9 cellular contexts compared by ENCODE assay signal in the genomic region with DNA sequence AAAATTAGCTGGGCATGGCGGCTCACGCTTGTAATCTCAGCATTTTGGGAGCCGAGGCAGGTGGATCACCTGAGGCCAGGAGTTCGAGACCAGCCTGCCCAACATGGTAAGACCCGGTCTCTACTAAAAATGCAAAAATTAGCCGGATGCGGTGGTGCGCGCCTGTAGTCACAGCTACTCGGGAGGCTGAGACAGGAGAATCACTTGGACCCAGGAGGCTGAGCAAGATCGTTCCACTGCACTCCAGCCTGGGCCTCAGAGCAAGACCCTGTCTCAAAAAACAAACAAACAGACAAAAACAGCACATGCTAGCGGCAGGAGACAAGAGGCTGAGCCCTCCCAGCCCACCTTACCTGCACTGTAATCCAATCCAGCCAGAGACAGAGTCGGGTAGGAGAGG. TPM values are rescaled to one million over a fixed set of nuclear protein-coding genes. Genes with fewer than 3 reads are reported as not detected.
A peak's percentile ranks its signal among the peaks of the same experiment; 100 is the strongest.
DNase-seq lines count a peak whose midpoint lies in the region; ATAC-seq, FAIRE-seq and TF ChIP-seq lines count a peak whose summit lies in the region.
"Had no signal": no experiment of that assay in that cellular context is flagged by ENCODE, and none has a peak within 500 bp of the region (broad histone marks: within the 10 kb centered on the region; RNA-seq: fewer than 3 reads in every experiment).

No MANE protein-coding gene starts in this region.

- 0 out of 2 replicates have a peak overlapping the region, but pooled peaks have one; percentile 24 for H2BK5ac ChIP-seq in H1 (ENCODE audit: low read depth, low read length)
- H2BK5ac ChIP-seq in neuronal stem cell (ENCODE audit: low read length) = no peak overlapping the region

- H2AK5ac ChIP-seq in H1 (ENCODE audit: low read depth, low read length) = no peak overlapping the region
- H2AK5ac ChIP-seq in neuronal stem cell (ENCODE audit: low read depth, low read length) = no peak overlapping the region

- H4K5ac ChIP-seq in H1 (ENCODE audit: insufficient read length, low read depth, low read length) = no peak overlapping the region

- peaks cover 14% of the 10 kb centered on the region; the same call in 1 of the 2 replicates for H3K4me1 ChIP-seq in Caco-2
- H3K4me1 ChIP-seq in NT2/D1 (ENCODE audit: insufficient read depth, insufficient read length) = peaks cover 8% of the 10 kb centered on the region
- H3K4me1 ChIP-seq in H1 (replicated peaks in 1 of 4; ENCODE audit: control insufficient read depth in 3 of 4, insufficient read depth in 4 of 4, low read length in 3 of 4) = peaks cover 0 to 9% (median 5%) of the 10 kb centered on the region in 4 experiments; a peak in 6 of 7 replicates
- peaks cover 0 to 8% of the 10 kb centered on the region in 2 donors for H3K4me1 ChIP-seq in neuronal stem cell (ENCODE audit: control insufficient read depth in 2 of 2, insufficient read depth in 1 of 2, low read depth in 1 of 2, low read length in 2 of 2)
- peaks cover 12% of the 10 kb centered on the region for H3K4me1 ChIP-seq in testis

- no TSS peak for BruUV-seq in Caco-2 (replicated peaks; lab: Mats Ljungman, UMichigan)

- H3K79me1 ChIP-seq in H1 (ENCODE audit: low read depth, low read length) (peaks cover 27% of the 10 kb centered on the region), neuronal stem cell (ENCODE audit: low read depth, low read length) (peaks cover 10% of the 10 kb centered on the region)

- ATAC-seq in HG02678 (IDR thresholded peaks at IDR 0.05; ENCODE audit: unreplicated experiment) = no peak

- H2BK120ac ChIP-seq in H1 (replicated peaks; ENCODE audit: low read depth, low read length) (no peak overlapping the region), neuronal stem cell (ENCODE audit: low read depth, low read length) (no peak overlapping the region)

- POLR2A ChIA-PET in Caco-2 (lab: Charles Lee) = interaction anchor here (1.4 kb wide), 2 partner anchors 98 to 416 kb away, joined by 3 to 5 read pairs; a partner anchor contains a TSS
- POLR2A ChIA-PET in H1 (lab: Charles Lee; ENCODE audit: partially characterized antibody) = interaction anchor here (0.9 to 2.4 kb wide), 5 partner anchors 7 to 44 kb away, joined by 3 to 22 read pairs (median 4); a partner anchor contains a TSS

- FAIRE-seq in H1 (lab: Jason Lieb, UNC) = no peak

- H3K4me3 ChIP-seq in Caco-2 (ENCODE audit: low read depth, low read length) (peak overlapping the region; percentile 69), NT2/D1 (ENCODE audit: insufficient read length, low read depth) (peak overlapping the region; percentile 92), H1 (ENCODE audit: extremely low read depth in 1 of 4, insufficient read depth in 2 of 4, low read depth in 3 of 4, low read length in 4 of 4) (peak overlapping the region; percentile 53 to 82 (median 73); a peak in 7 of 8 replicates), neuronal stem cell (ENCODE audit: low read length in 2 of 2) (peak overlapping the region; percentile 65 to 77), testis (peak overlapping the region in 1 of 2 donors; percentile 86)

- H3K9me3 Mint-ChIP-seq in Caco-2 (ENCODE audit: unreplicated experiment) = no peaks in the 10 kb centered on the region

- H3K27ac ChIP-seq in H1 (ENCODE audit: low read depth, low read length) (no peak overlapping the region), neuronal stem cell (replicated peaks; ENCODE audit: low read length) (no peak overlapping the region), testis (no peak overlapping the region)

- no peak overlapping the region for H3K27ac Mint-ChIP-seq in Caco-2 (ENCODE audit: unreplicated experiment)

- TF ChIP-seq POLR2A in H1 (IDR thresholded peaks at IDR 0.05; ENCODE audit: control extremely low read depth in 1 of 2, low read depth in 2 of 2, low read length in 2 of 2) (no peak), testis (IDR thresholded peaks at IDR 0.05) (no peak)

- H3K79me2 ChIP-seq in H1 (ENCODE audit: control insufficient read depth in 1 of 2, insufficient read depth in 2 of 2, low read length in 2 of 2) = peaks cover 8 to 42% of the 10 kb centered on the region in 2 experiments; a peak in 3 of 4 replicates

- H3K23me2 ChIP-seq in H1 (ENCODE audit: low read depth, low read length) = peaks cover 8% of the 10 kb centered on the region

- H3K27me3 ChIP-seq in Caco-2 (replicated peaks; ENCODE audit: control insufficient read depth, insufficient read depth, low read length) = no peaks in the 10 kb centered on the region
- no peaks in the 10 kb centered on the region for H3K27me3 ChIP-seq in NT2/D1 (ENCODE audit: insufficient read depth, insufficient read length)
- no peaks in the 10 kb centered on the region for H3K27me3 ChIP-seq in H1 (replicated peaks in 1 of 4; ENCODE audit: control insufficient read depth in 3 of 4, extremely low read depth in 1 of 4, insufficient read depth in 3 of 4, low read length in 3 of 4)
- H3K27me3 ChIP-seq in neuronal stem cell (ENCODE audit: control insufficient read depth in 3 of 3, insufficient read depth in 3 of 3, low read depth in 1 of 3, low read length in 3 of 3) = no peaks in the 10 kb centered on the region
- H3K27me3 ChIP-seq in testis = no peaks in the 10 kb centered on the region

- intact Hi-C loops in Caco-2 (cut with micrococcal nuclease; ENCODE audit: unreplicated experiment) = no loop called here
- intact Hi-C loops in testis (cut with DNase I; ENCODE audit: low total_unique reads) = no loop called here

- no peak for TF ChIP-seq EP300 in H1 (IDR thresholded peaks at IDR 0.05; ENCODE audit: borderline replicate concordance in 1 of 2, low read depth in 2 of 2, low read length in 2 of 2)

- H2BK20ac ChIP-seq in H1 (ENCODE audit: low read length) = no peak overlapping the region

- no peak overlapping the region for H2BK15ac ChIP-seq in H1 (ENCODE audit: low read length)
- no peak overlapping the region for H2BK15ac ChIP-seq in neuronal stem cell (ENCODE audit: low read length)

- no peaks in the 10 kb centered on the region for H3K27me3 Mint-ChIP-seq in Caco-2 (ENCODE audit: insufficient read depth, unreplicated experiment)

- H3K36me3 ChIP-seq in Caco-2 (ENCODE audit: control insufficient read depth, insufficient read depth, low read length) = no peaks in the 10 kb centered on the region
- peaks cover 29% of the 10 kb centered on the region for H3K36me3 ChIP-seq in NT2/D1 (ENCODE audit: insufficient read depth, insufficient read length, low read length)
- H3K36me3 ChIP-seq in H1 (ENCODE audit: control insufficient read depth in 2 of 4, insufficient read depth in 4 of 4, low read length in 3 of 4) = peaks cover 0 to under 1% (median 0%) of the 10 kb centered on the region in 4 experiments; a peak in 2 of 8 replicates
- H3K36me3 ChIP-seq in neuronal stem cell (replicated peaks in 1 of 2; ENCODE audit: control insufficient read depth in 2 of 2, insufficient read depth in 2 of 2, low read length in 2 of 2) = peaks cover under 1 to 17% of the 10 kb centered on the region in 2 donors
- no peaks in the 10 kb centered on the region for H3K36me3 ChIP-seq in testis (ENCODE audit: low read depth, missing control alignments)

- peak overlapping the region; percentile 86 for H3K4me3 Mint-ChIP-seq in Caco-2 (ENCODE audit: unreplicated experiment)

- peaks cover 7 to 17% of the 10 kb centered on the region in 2 experiments for H4K20me1 ChIP-seq in H1 (replicated peaks in 1 of 2; ENCODE audit: control insufficient read depth in 1 of 2, insufficient read depth in 2 of 2, low read length in 2 of 2)

- H3K4me1 Mint-ChIP-seq in Caco-2 (ENCODE audit: low read depth, unreplicated experiment) = peaks cover 5% of the 10 kb centered on the region

- H4K8ac ChIP-seq in H1 (ENCODE audit: extremely low read depth, insufficient read depth, low read length) (no peak overlapping the region), neuronal stem cell (ENCODE audit: low read depth, low read length) (no peak overlapping the region)

- CTCF ChIA-PET in Caco-2 (lab: Charles Lee) (no interaction called here), H1 (lab: Charles Lee; ENCODE audit: partially characterized antibody) (interaction anchor here (0.6 to 1.8 kb wide), 3 partner anchors 18 to 545 kb away, joined by 4 read pairs; a partner anchor contains a TSS)

- H2BK12ac ChIP-seq in H1 (ENCODE audit: low read depth, low read length) (0 out of 2 replicates have a peak overlapping the region, but pooled peaks have one; percentile 39), neuronal stem cell (ENCODE audit: low read length) (no peak overlapping the region)

- H3K4me2 ChIP-seq in H1 (ENCODE audit: insufficient read depth in 1 of 2, low read depth in 2 of 2, low read length in 2 of 2) (peak overlapping the region; percentile 65 to 76), neuronal stem cell (ENCODE audit: insufficient read depth, low read length, poor library complexity, severe bottlenecking) (peak overlapping the region; percentile 63)

- H2AFZ ChIP-seq in H1 (ENCODE audit: low read length) = no peak overlapping the region
- peak overlapping the region; percentile 86 for H2AFZ ChIP-seq in neuronal stem cell (ENCODE audit: low read length)

- peaks cover 13% of the 10 kb centered on the region for H3K36me3 Mint-ChIP-seq in Caco-2 (ENCODE audit: insufficient read depth, unreplicated experiment)

- H3K14ac ChIP-seq in H1 (ENCODE audit: insufficient read length) = no peak overlapping the region
- no peak overlapping the region for H3K14ac ChIP-seq in neuronal stem cell (ENCODE audit: low read length)

- H3K18ac ChIP-seq in H1 (ENCODE audit: extremely low read depth, low read length) = no peak overlapping the region
- no peak overlapping the region for H3K18ac ChIP-seq in neuronal stem cell (ENCODE audit: low read length)

- H3K23ac ChIP-seq in H1 (ENCODE audit: insufficient read length) (no peak overlapping the region), neuronal stem cell (ENCODE audit: low read depth, low read length, poor library complexity) (no peak overlapping the region)

- WGBS in H1 (ENCODE audit: extremely low coverage in 1 of 2, insufficient coverage in 1 of 2, insufficient read length in 1 of 2, insufficient replicate concordance in 2 of 2, low coverage in 1 of 2, low lambda C conversion rate in 2 of 2, missing lambda C conversion rate in 1 of 2), 2 experiments = 88% methylated on average over 13 of the region's 13 CpGs; no CpG with 5 or more reads in 1 of the 2 experiments
- no CpG with 5 or more reads among the region's 13 CpGs for WGBS in neuronal stem cell (ENCODE audit: extremely low coverage in 2 of 2, insufficient read length in 2 of 2, insufficient replicate concordance in 1 of 2), 2 donors
- WGBS in testis, 2 donors = 59 to 79% methylated on average over 13 of the region's 13 CpGs

- H3K9ac ChIP-seq in NT2/D1 (ENCODE audit: insufficient read length, low read depth) = peak overlapping the region; percentile 68
- peak overlapping the region; percentile 9 to 63 (median 47); a peak in 3 of 7 replicates for H3K9ac ChIP-seq in H1 (replicated peaks in 1 of 4; ENCODE audit: extremely low read depth in 1 of 4, low read depth in 3 of 4, low read length in 3 of 4)
- H3K9ac ChIP-seq in neuronal stem cell (ENCODE audit: low read depth, low read length, poor library complexity) = no peak overlapping the region

- DNase-seq in Caco-2 = peak in 1 of 2 experiments; percentile 27
- no peak for DNase-seq in NT2/D1 (ENCODE audit: low read depth, low spot score)
- no peak for DNase-seq in H1 (ENCODE audit: low read depth in 1 of 2, low spot score in 2 of 2)
- no peak for DNase-seq in neuronal stem cell (ENCODE audit: low spot score)
- no peak for DNase-seq in superior temporal gyrus (ENCODE audit: extremely low spot score)
- DNase-seq in testis = no peak
- DNase-seq in NCI-H226 = no peak
- DNase-seq: NK-92 treated with Interleukin-12 subunit alpha and Interleukin-12 subunit beta, amount 100 ng/mL, for 24 hours had no signal

- no peak for TF ChIP-seq RAD21 in H1 (IDR thresholded peaks at IDR 0.05 in 1 of 2, conservative IDR thresholded peaks at IDR 0.05 in 1 of 2; ENCODE audit: low read depth in 2 of 2, low read length in 2 of 2)

- no peak overlapping the region for H4K91ac ChIP-seq in H1 (replicated peaks; ENCODE audit: insufficient read length, low read length)
- no peak overlapping the region for H4K91ac ChIP-seq in neuronal stem cell (ENCODE audit: low read depth, low read length, poor library complexity)

- H3K9me3 ChIP-seq in Caco-2 (no peaks in the 10 kb centered on the region), NT2/D1 (ENCODE audit: insufficient read depth, low read length) (no peaks in the 10 kb centered on the region), H1 (ENCODE audit: insufficient read depth in 2 of 2, low read depth in 1 of 2, low read length in 1 of 2) (no peaks in the 10 kb centered on the region), neuronal stem cell (replicated peaks in 1 of 2; ENCODE audit: control insufficient read depth in 2 of 2, insufficient read depth in 1 of 2, low read depth in 1 of 2, low read length in 2 of 2) (no peaks in the 10 kb centered on the region), testis (no peaks in the 10 kb centered on the region)

- H3K4ac ChIP-seq in H1 (replicated peaks; ENCODE audit: insufficient read length, low read depth, low read length) (no peak overlapping the region), neuronal stem cell (ENCODE audit: low read length) (no peak overlapping the region)

- no peak overlapping the region for H3K56ac ChIP-seq in H1 (replicated peaks; ENCODE audit: insufficient read length, low read depth, low read length)

- no peak for TF ChIP-seq CTCF in Caco-2 (IDR thresholded peaks at IDR 0.05; ENCODE audit: insufficient read depth in 1 of 2, low read depth in 1 of 2, low read length in 1 of 2, severe bottlenecking in 1 of 2, unreplicated experiment in 1 of 2)
- TF ChIP-seq CTCF in H1 (IDR thresholded peaks at IDR 0.05; ENCODE audit: control extremely low read depth in 1 of 3, insufficient read depth in 1 of 3, low read depth in 1 of 3, low read length in 3 of 3) = no peak
- TF ChIP-seq CTCF in testis (IDR thresholded peaks at IDR 0.05) = no peak

RNA-seq across cellular contexts. Expression of a gene that starts 1.1 kb away (rescaled TPM):
- total RNA-seq in Caco-2 (2022) = 44.7 and 45.1 TPM in 2 replicates
- total RNA-seq in H1 (2021; fragmentation: NEBNext Ultra II Directional; extraction: Animal tissue kit (Norgen Biotek cat#: 25700)) = 36.0 and 38.8 TPM in 2 replicates
- 45.3 and 56.0 TPM in 2 replicates for polyA plus RNA-seq in H1 (2011; rRNA removed)
- polyA plus RNA-seq in H1 (2011; cell fraction: cytosol; rRNA removed) = 43.8 TPM
- 56.1 TPM for polyA plus RNA-seq in H1 (2011; cell fraction: nucleus; rRNA removed)
- polyA plus RNA-seq in H1 (2012, experiment 1 of 2) = 20.0 to 27.5 TPM (median 25.5 TPM) in 4 replicates
- 37.9 TPM for polyA plus RNA-seq in H1 (2012, experiment 2 of 2)
- polyA plus RNA-seq in H1 (2013, experiment 1 of 2) = 52.3 TPM
- 56.7 TPM for polyA plus RNA-seq in H1 (2013, experiment 2 of 2)
- 34.8 and 38.2 TPM in 2 replicates for polyA minus RNA-seq in H1 (2011; rRNA and poly(A)+ RNA removed)
- polyA minus RNA-seq in H1 (2011; cell fraction: cytosol; rRNA and poly(A)+ RNA removed) = 15.0 TPM
- 17.3 TPM for polyA minus RNA-seq in H1 (2011; cell fraction: nucleus; rRNA and poly(A)+ RNA removed)
- 34.9 TPM for polyA plus RNA-seq in neuronal stem cell (2013, experiment 1 of 2)
- polyA plus RNA-seq in neuronal stem cell (2013, experiment 2 of 2) = 34.1 TPM
- 10 to 100 TPM; 14.0 to 14.4 TPM for total RNA-seq in testis
- 17.9 TPM for polyA plus RNA-seq in testis (ENCODE audit: insufficient read depth, low read depth, low replicate concordance)

RNA-seq across cellular contexts. Expression of a gene that starts 30.8 kb away (rescaled TPM):
- total RNA-seq in Caco-2 (2022) (16.2 and 20.7 TPM in 2 replicates), testis (100 to 1,000 TPM; 188 to 272 TPM)
- total RNA-seq in H1 (2021; fragmentation: NEBNext Ultra II Directional; extraction: Animal tissue kit (Norgen Biotek cat#: 25700)) = 7.2 and 8.2 TPM in 2 replicates
- polyA plus RNA-seq in H1 (2011; rRNA removed) (17.3 and 25.5 TPM in 2 replicates), testis (ENCODE audit: insufficient read depth, low read depth, low replicate concordance) (451 TPM)
- polyA plus RNA-seq in H1 (2011; cell fraction: cytosol; rRNA removed) = 9.3 TPM
- 18.3 TPM for polyA plus RNA-seq in H1 (2011; cell fraction: nucleus; rRNA removed)
- 6.8 to 14.2 TPM (median 11.5 TPM) in 4 replicates for polyA plus RNA-seq in H1 (2012, experiment 1 of 2)
- polyA plus RNA-seq in H1 (2012, experiment 2 of 2) = 10.0 TPM
- 6.5 TPM for polyA plus RNA-seq in H1 (2013, experiment 1 of 2)
- 5.5 TPM for polyA plus RNA-seq in H1 (2013, experiment 2 of 2)
- 7.9 and 9.6 TPM in 2 replicates for polyA minus RNA-seq in H1 (2011; rRNA and poly(A)+ RNA removed)
- 7.9 TPM for polyA minus RNA-seq in H1 (2011; cell fraction: cytosol; rRNA and poly(A)+ RNA removed)
- 5.3 TPM for polyA minus RNA-seq in H1 (2011; cell fraction: nucleus; rRNA and poly(A)+ RNA removed)
- polyA plus RNA-seq in neuronal stem cell (2013, experiment 1 of 2) = 12.9 TPM
- polyA plus RNA-seq in neuronal stem cell (2013, experiment 2 of 2) = 12.1 TPM

RNA-seq across cellular contexts. Expression of a gene that starts 31.4 kb away (rescaled TPM):
- 100 and 107 TPM in 2 replicates for total RNA-seq in Caco-2 (2022)
- total RNA-seq in H1 (2021; fragmentation: NEBNext Ultra II Directional; extraction: Animal tissue kit (Norgen Biotek cat#: 25700)) = 145 and 156 TPM in 2 replicates
- polyA plus RNA-seq in H1 (2011; rRNA removed) = 114 and 158 TPM in 2 replicates
- 152 TPM for polyA plus RNA-seq in H1 (2011; cell fraction: cytosol; rRNA removed)
- 155 TPM for polyA plus RNA-seq in H1 (2011; cell fraction: nucleus; rRNA removed)
- polyA plus RNA-seq in H1 (2012, experiment 1 of 2) = 115 to 156 TPM (median 139 TPM) in 4 replicates
- 167 TPM for polyA plus RNA-seq in H1 (2012, experiment 2 of 2)
- polyA plus RNA-seq in H1 (2013, experiment 1 of 2) = 80.6 TPM
- 76.5 TPM for polyA plus RNA-seq in H1 (2013, experiment 2 of 2)
- 144 and 187 TPM in 2 replicates for polyA minus RNA-seq in H1 (2011; rRNA and poly(A)+ RNA removed)
- polyA minus RNA-seq in H1 (2011; cell fraction: cytosol; rRNA and poly(A)+ RNA removed) = 83.3 TPM
- polyA minus RNA-seq in H1 (2011; cell fraction: nucleus; rRNA and poly(A)+ RNA removed) = 60.0 TPM
- 74.5 TPM for polyA plus RNA-seq in neuronal stem cell (2013, experiment 1 of 2)
- 76.7 TPM for polyA plus RNA-seq in neuronal stem cell (2013, experiment 2 of 2)
- 100 to 1,000 TPM; 163 to 177 TPM for total RNA-seq in testis
- 268 TPM for polyA plus RNA-seq in testis (ENCODE audit: insufficient read depth, low read depth, low replicate concordance)

RNA-seq across cellular contexts. Expression of a gene that starts 43.4 kb away (rescaled TPM):
- total RNA-seq in Caco-2 (2022) (25.1 and 34.8 TPM in 2 replicates), testis (10 to 100 TPM; 42.0 to 42.7 TPM)
- 30.9 and 39.0 TPM in 2 replicates for total RNA-seq in H1 (2021; fragmentation: NEBNext Ultra II Directional; extraction: Animal tissue kit (Norgen Biotek cat#: 25700))
- polyA plus RNA-seq in H1 (2011; rRNA removed) (24.6 and 36.6 TPM in 2 replicates), testis (ENCODE audit: insufficient read depth, low read depth, low replicate concordance) (22.9 TPM)
- 31.0 TPM for polyA plus RNA-seq in H1 (2011; cell fraction: cytosol; rRNA removed)
- 271 TPM for polyA plus RNA-seq in H1 (2011; cell fraction: nucleus; rRNA removed)
- 23.6 to 37.7 TPM (median 30.3 TPM) in 4 replicates for polyA plus RNA-seq in H1 (2012, experiment 1 of 2)
- 23.7 TPM for polyA plus RNA-seq in H1 (2012, experiment 2 of 2)
- 18.7 TPM for polyA plus RNA-seq in H1 (2013, experiment 1 of 2)
- polyA plus RNA-seq in H1 (2013, experiment 2 of 2) = 16.5 TPM
- 11.5 and 21.2 TPM in 2 replicates for polyA minus RNA-seq in H1 (2011; rRNA and poly(A)+ RNA removed)
- polyA minus RNA-seq in H1 (2011; cell fraction: cytosol; rRNA and poly(A)+ RNA removed) = 8.1 TPM
- 51.4 TPM for polyA minus RNA-seq in H1 (2011; cell fraction: nucleus; rRNA and poly(A)+ RNA removed)
- 12.8 TPM for polyA plus RNA-seq in neuronal stem cell (2013, experiment 1 of 2)
- polyA plus RNA-seq in neuronal stem cell (2013, experiment 2 of 2) = 13.2 TPM

RNA-seq across cellular contexts. Expression of a gene that starts 51.7 kb away (rescaled TPM):
- total RNA-seq in Caco-2 (2022) (64.2 and 66.7 TPM in 2 replicates), testis (10 to 100 TPM; 88.8 to 92.2 TPM)
- 52.7 and 54.9 TPM in 2 replicates for total RNA-seq in H1 (2021; fragmentation: NEBNext Ultra II Directional; extraction: Animal tissue kit (Norgen Biotek cat#: 25700))
- polyA plus RNA-seq in H1 (2011; rRNA removed) (79.9 and 95.9 TPM in 2 replicates), testis (ENCODE audit: insufficient read depth, low read depth, low replicate concordance) (62.3 TPM)
- 70.3 TPM for polyA plus RNA-seq in H1 (2011; cell fraction: cytosol; rRNA removed)
- polyA plus RNA-seq in H1 (2011; cell fraction: nucleus; rRNA removed) = 212 TPM
- polyA plus RNA-seq in H1 (2012, experiment 1 of 2) = 30.6 to 57.9 TPM (median 53.7 TPM) in 4 replicates
- polyA plus RNA-seq in H1 (2012, experiment 2 of 2) = 34.8 TPM
- 32.9 TPM for polyA plus RNA-seq in H1 (2013, experiment 1 of 2)
- 31.8 TPM for polyA plus RNA-seq in H1 (2013, experiment 2 of 2)
- 25.4 and 33.3 TPM in 2 replicates for polyA minus RNA-seq in H1 (2011; rRNA and poly(A)+ RNA removed)
- polyA minus RNA-seq in H1 (2011; cell fraction: cytosol; rRNA and poly(A)+ RNA removed) = 31.9 TPM
- polyA minus RNA-seq in H1 (2011; cell fraction: nucleus; rRNA and poly(A)+ RNA removed) = 44.1 TPM
- 36.6 TPM for polyA plus RNA-seq in neuronal stem cell (2013, experiment 1 of 2)
- 33.2 TPM for polyA plus RNA-seq in neuronal stem cell (2013, experiment 2 of 2)
